In the genomic region with DNA sequence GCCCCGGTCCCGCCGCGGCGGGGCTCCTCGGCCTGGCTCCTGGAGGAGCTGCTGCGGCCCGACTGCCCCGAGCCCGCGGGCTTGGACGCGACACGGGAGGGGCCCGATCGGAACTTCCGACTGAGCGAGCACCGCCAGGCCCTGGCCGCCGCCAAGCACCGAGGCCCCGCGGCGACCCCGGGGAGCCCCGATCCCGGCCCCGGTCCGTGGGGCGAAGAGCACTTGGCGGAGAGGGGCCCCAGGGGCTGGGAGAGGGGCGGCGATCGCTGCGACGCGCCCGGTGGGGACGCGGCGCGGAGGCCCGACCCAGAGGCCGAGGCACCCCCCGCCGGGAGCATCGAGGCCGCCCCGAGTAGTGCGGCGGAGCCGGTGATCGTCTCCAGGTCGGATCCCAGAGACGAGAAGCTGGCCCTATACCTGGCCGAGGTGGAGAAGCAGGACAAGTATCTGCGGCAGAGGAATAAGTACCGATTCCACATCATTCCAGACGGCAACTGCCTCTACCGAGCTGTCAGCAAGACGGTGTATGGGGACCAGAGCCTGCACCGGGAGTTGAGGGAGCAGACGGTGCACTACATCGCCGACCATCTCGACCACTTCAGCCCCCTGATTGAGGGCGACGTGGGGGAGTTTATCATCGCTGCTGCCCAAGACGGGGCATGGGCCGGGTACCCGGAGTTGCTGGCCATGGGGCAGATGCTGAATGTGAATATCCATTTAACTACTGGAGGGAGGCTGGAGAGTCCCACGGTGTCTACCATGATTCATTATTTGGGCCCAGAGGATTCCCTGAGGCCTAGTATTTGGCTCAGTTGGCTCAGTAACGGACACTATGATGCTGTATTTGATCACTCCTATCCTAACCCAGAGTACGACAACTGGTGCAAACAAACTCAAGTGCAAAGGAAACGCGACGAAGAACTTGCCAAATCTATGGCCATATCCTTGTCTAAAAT, we compare ENCODE assay signal across 8 cellular contexts. TPM values are rescaled to one million over a fixed set of nuclear protein-coding genes. Genes with fewer than 3 reads are reported as not detected.
DNase-seq lines count a peak whose midpoint lies in the region; ATAC-seq, FAIRE-seq and TF ChIP-seq lines count a peak whose summit lies in the region.

No MANE protein-coding gene starts in this region.

- peak overlapping the region; percentile 87 for H3K4me2 ChIP-seq in mammary epithelial cell (ENCODE audit: insufficient read depth, low read depth, low read length)

- FAIRE-seq in kidney (lab: Jason Lieb, UNC), result no peak

- no peaks in the 10 kb centered on the region for H3K27me3 ChIP-seq in mammary epithelial cell (ENCODE audit: insufficient read depth, low read length)

- DNase-seq in ACHN (peak; percentile 2), T-helper 9 cell (peak; percentile 5), mammary epithelial cell (peak; percentile 53), kidney (peak; percentile 83), cortex of kidney (lab: John Stamatoyannopoulos, UW) (no peak)
- peak; percentile 25 for DNase-seq in stimulated activated CD4-positive, alpha-beta T cell treated with anti-CD3 and anti-CD28 coated beads, Interleukin-12 subunit alpha, Interleukin-12 subunit beta, amount 100 ng/mL, for 4 hours

- CTCF ChIA-PET in mammary epithelial cell (lab: Charles Lee; ENCODE audit: low non-redundant PET), result interaction anchor here (0.7 kb wide), 1 partner anchor 125 kb away, joined by 5 read pairs; no protein-coding TSS in a partner anchor

- WGBS in mammary epithelial cell (ENCODE audit: low coverage, missing lambda C conversion rate), result 13% methylated on average over 27 of the region's 79 CpGs

- peaks cover 29% of the 10 kb centered on the region for H3K79me2 ChIP-seq in mammary epithelial cell (ENCODE audit: insufficient read depth, low read length)

- H3K9ac ChIP-seq in mammary epithelial cell (ENCODE audit: insufficient read depth, low read length) (peak overlapping the region; percentile 76), kidney (ENCODE audit: low read length in 2 of 2) (peak overlapping the region; percentile 66 to 95)

- intact Hi-C loops in mammary epithelial cell (cut with micrococcal nuclease) (loop anchor here (1.0 to 5.0 kb wide), 3 partner anchors 56 to 125 kb away; no protein-coding TSS in a partner anchor), kidney (cut with DNase I) (no loop called here)

- H2AFZ ChIP-seq in mammary epithelial cell (ENCODE audit: low read depth, low read length), result peak overlapping the region; percentile 87

- peaks cover 14% of the 10 kb centered on the region for H3K4me1 ChIP-seq in mammary epithelial cell (ENCODE audit: insufficient read depth, low read length)
- peaks cover 0 to 12% of the 10 kb centered on the region in 2 donors for H3K4me1 ChIP-seq in kidney (ENCODE audit: control insufficient read depth in 1 of 2, insufficient read depth in 1 of 2, low read depth in 1 of 2, low read length in 2 of 2)

- TF ChIP-seq CTCF in mammary epithelial cell (conservative IDR thresholded peaks at IDR 0.05 in 1 of 2, IDR thresholded peaks at IDR 0.05 in 1 of 2; ENCODE audit: extremely low read depth in 1 of 2, insufficient read depth in 1 of 2, low read depth in 1 of 2, low read length in 2 of 2) (no peak), kidney (IDR thresholded peaks at IDR 0.05; ENCODE audit: borderline replicate concordance, extremely low read depth, insufficient read depth) (no peak)

- no TSS peak for BruUV-seq in mammary epithelial cell (replicated peaks; lab: Mats Ljungman, UMichigan)

- no peaks in the 10 kb centered on the region for H3K9me3 ChIP-seq in mammary epithelial cell (replicated peaks; ENCODE audit: insufficient read depth, low read length)
- no peaks in the 10 kb centered on the region for H3K9me3 ChIP-seq in kidney (ENCODE audit: control insufficient read depth in 1 of 2, low read length in 2 of 2)

- H3K4me3 ChIP-seq in mammary epithelial cell (replicated peaks in 1 of 3; ENCODE audit: insufficient read depth in 1 of 3, low read depth in 2 of 3, low read length in 3 of 3) (peak overlapping the region; percentile 58 to 77 (median 72)), kidney (ENCODE audit: low read length in 2 of 2) (peak overlapping the region; percentile 82 to 94)

- in situ Hi-C loops in ACHN (cut with HindIII; ENCODE audit: low pct_ligation_motif_present, low pct_unique_long_range_greater_than_20kb, low sequenced_read_pairs) (no loop called here), mammary epithelial cell (cut with MboI; ENCODE audit: low sequenced_read_pairs in 2 of 2) (no loop called here)

- ATAC-seq in GM19035 (IDR thresholded peaks at IDR 0.05; ENCODE audit: unreplicated experiment) (peak; percentile 27), HG03175 (IDR thresholded peaks at IDR 0.05; ENCODE audit: unreplicated experiment) (peak; percentile 16)

- no peaks in the 10 kb centered on the region for H3K36me3 ChIP-seq in mammary epithelial cell (ENCODE audit: insufficient read depth, low read length)
- H3K36me3 ChIP-seq in kidney (ENCODE audit: control insufficient read depth in 1 of 2, insufficient read depth in 2 of 2, low read length in 2 of 2), result no peaks in the 10 kb centered on the region

- dilution Hi-C loops in mammary epithelial cell (cut with HindIII; ENCODE audit: low sequenced_read_pairs), result no loop called here

- no peaks in the 10 kb centered on the region for H4K20me1 ChIP-seq in mammary epithelial cell (ENCODE audit: insufficient read depth, low read length)

- H3K27ac ChIP-seq in mammary epithelial cell (ENCODE audit: insufficient read depth, low read depth, low read length), result peak overlapping the region; percentile 61
- peak overlapping the region; percentile 84 to 93 for H3K27ac ChIP-seq in kidney (ENCODE audit: low read depth in 2 of 2, low read length in 2 of 2)

RNA-seq across cellular contexts. Expression of a gene that starts 1.3 kb away (rescaled TPM):
- total RNA-seq in mammary epithelial cell, result 10 to 100 TPM in 1 of 2 donors, 1 to 10 TPM in 1; 9.6 to 12.0 TPM
- 2.2 TPM for polyA plus RNA-seq in mammary epithelial cell
- polyA minus RNA-seq in mammary epithelial cell, result 1.2 TPM
- 27.1 TPM for total RNA-seq in kidney
- polyA plus RNA-seq in kidney (ENCODE audit: insufficient read depth, low read depth, low replicate concordance), result 14.1 TPM
